Comparison of ENCODE assay signal across 9 cellular contexts in the genomic region with DNA sequence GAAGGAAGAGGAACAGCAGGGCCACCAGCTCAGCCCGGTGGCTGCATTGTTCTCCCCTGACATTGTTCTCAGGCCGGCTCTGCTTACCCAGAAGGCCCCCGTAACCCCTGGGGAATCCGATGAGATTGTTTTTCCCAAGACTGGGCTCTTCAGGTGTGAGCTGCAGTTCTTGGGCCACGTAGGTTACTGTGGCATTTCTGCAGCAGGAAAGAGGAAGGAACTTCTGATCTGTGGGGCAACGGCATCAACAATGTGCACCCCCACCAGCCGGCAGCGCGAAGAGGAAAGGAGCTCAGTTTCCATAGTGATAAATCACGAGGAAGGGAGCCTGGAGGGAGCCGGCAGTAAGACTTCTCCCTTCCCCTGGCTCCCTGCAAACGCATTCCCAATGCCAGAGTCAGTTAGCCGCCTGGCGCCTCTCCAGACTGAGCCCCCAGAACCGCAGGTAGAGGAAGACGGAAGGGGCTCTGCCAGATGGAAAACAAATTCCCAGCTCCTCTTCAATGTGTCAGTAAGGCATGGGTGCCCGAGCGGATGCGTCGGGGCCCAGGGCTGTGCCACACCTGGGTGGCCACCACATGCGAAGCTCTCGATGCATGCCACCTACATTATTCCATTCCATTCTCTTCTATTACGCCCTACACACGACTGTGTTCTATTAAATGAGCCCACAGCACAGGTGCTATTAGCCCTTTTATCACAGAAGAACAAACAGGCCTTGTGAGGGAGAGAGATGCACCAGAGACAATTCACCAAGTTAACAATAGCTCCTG. TPM values are rescaled to one million over a fixed set of nuclear protein-coding genes. Genes with fewer than 3 reads are reported as not detected.
A peak's percentile ranks its signal among the peaks of the same experiment; 100 is the strongest.
DNase-seq lines count a peak whose midpoint lies in the region; ATAC-seq and TF ChIP-seq lines count a peak whose summit lies in the region.
"Had no signal": no experiment of that assay in that cellular context is flagged by ENCODE, and none has a peak within 500 bp of the region (broad histone marks: within the 10 kb centered on the region; RNA-seq: fewer than 3 reads in every experiment).

No MANE protein-coding gene starts in this region.

- H3K9ac ChIP-seq in adipocyte (ENCODE audit: low read length), result peak overlapping the region; percentile 15

- no peaks in the 10 kb centered on the region for H3K27me3 Mint-ChIP-seq in activated naive CD4-positive, alpha-beta T cell treated with anti-CD3 and anti-CD28 coated beads, Interleukin-2, amount 50 U/mL, for 24 hours
- peaks cover 5% of the 10 kb centered on the region for H3K27me3 Mint-ChIP-seq in activated T-helper 1 cell treated with anti-CD3 and anti-CD28 coated beads, Interleukin-12 subunit alpha, Interleukin-12 subunit beta, Interleukin-2, Interleukin-4 antibody, amounts not matched to agents 30 ng/mL and 10 ng/mL and 1 ng/mL, durations not matched to agents 14 hours and 24 hours and 36 hours (ENCODE audit: insufficient read depth)

- H3K27ac Mint-ChIP-seq in activated naive CD4-positive, alpha-beta T cell treated with anti-CD3 and anti-CD28 coated beads, Interleukin-2, amount 50 U/mL, for 24 hours, result no peak overlapping the region
- H3K27ac Mint-ChIP-seq in activated naive CD4-positive, alpha-beta T cell treated with anti-CD3 and anti-CD28 coated beads, Interleukin-2, amount 50 U/mL, for 72 hours, result peak overlapping the region in 1 of 2 donors; percentile 33
- no peak overlapping the region for H3K27ac Mint-ChIP-seq in activated T-helper 1 cell treated with anti-CD3 and anti-CD28 coated beads, Interleukin-12 subunit alpha, Interleukin-12 subunit beta, Interleukin-2, Interleukin-4 antibody, amounts not matched to agents 30 ng/mL and 10 ng/mL and 1 ng/mL, durations not matched to agents 14 hours and 24 hours and 36 hours

- WGBS in hepatocyte (ENCODE audit: low lambda C conversion rate, missing lambda C conversion rate), result 37% methylated on average over 24 of the region's 24 CpGs

- H3K79me2 ChIP-seq in hepatocyte, result no peaks in the 10 kb centered on the region

- no peaks in the 10 kb centered on the region for H4K20me1 ChIP-seq in hepatocyte (ENCODE audit: insufficient read depth, poor library complexity, severe bottlenecking)

- H3K27me3 ChIP-seq in adipocyte (replicated peaks; ENCODE audit: control insufficient read depth, insufficient read depth, low read length) (no peaks in the 10 kb centered on the region), hepatocyte (no peaks in the 10 kb centered on the region)

- intact Hi-C loops in activated T-helper 1 cell treated with anti-CD3 and anti-CD28 coated beads, Interleukin-12 subunit alpha, Interleukin-12 subunit beta, Interleukin-2, Interleukin-4 antibody, amounts not matched to agents 30 ng/mL and 10 ng/mL and 1 ng/mL, durations not matched to agents 14 hours and 24 hours and 36 hours (cut with micrococcal nuclease), result no loop called here

- no peak for TF ChIP-seq CTCF in hepatocyte (IDR thresholded peaks at IDR 0.05; ENCODE audit: poor library complexity)

- H3K4me1 Mint-ChIP-seq in activated naive CD4-positive, alpha-beta T cell treated with anti-CD3 and anti-CD28 coated beads, Interleukin-2, amount 50 U/mL, for 24 hours, result peaks cover 14% of the 10 kb centered on the region
- peaks cover 9% of the 10 kb centered on the region for H3K4me1 Mint-ChIP-seq in activated T-helper 1 cell treated with anti-CD3 and anti-CD28 coated beads, Interleukin-12 subunit alpha, Interleukin-12 subunit beta, Interleukin-2, Interleukin-4 antibody, amounts not matched to agents 30 ng/mL and 10 ng/mL and 1 ng/mL, durations not matched to agents 14 hours and 24 hours and 36 hours (ENCODE audit: low read depth)

- peak overlapping the region; percentile 61 for H3K4me2 ChIP-seq in hepatocyte

- H3K36me3 ChIP-seq in adipocyte (ENCODE audit: control insufficient read depth, insufficient read depth, low read length, severe bottlenecking) (no peaks in the 10 kb centered on the region), hepatocyte (replicated peaks; ENCODE audit: insufficient read depth, low read depth) (no peaks in the 10 kb centered on the region)

- peak overlapping the region; percentile 57 for H3K4me3 Mint-ChIP-seq in activated naive CD4-positive, alpha-beta T cell treated with anti-CD3 and anti-CD28 coated beads, Interleukin-2, amount 50 U/mL, for 24 hours
- H3K4me3 Mint-ChIP-seq in activated T-helper 1 cell treated with anti-CD3 and anti-CD28 coated beads, Interleukin-12 subunit alpha, Interleukin-12 subunit beta, Interleukin-2, Interleukin-4 antibody, amounts not matched to agents 30 ng/mL and 10 ng/mL and 1 ng/mL, durations not matched to agents 14 hours and 24 hours and 36 hours, result no peak overlapping the region

- no peak for ATAC-seq in activated naive CD4-positive, alpha-beta T cell treated with anti-CD3 and anti-CD28 coated beads, Interleukin-2, amount 50 U/mL, for 72 hours
- no peak for ATAC-seq in GM18861 (IDR thresholded peaks at IDR 0.05; ENCODE audit: unreplicated experiment)
- ATAC-seq in GM18909 (IDR thresholded peaks at IDR 0.05; ENCODE audit: poor library complexity, unreplicated experiment), result no peak

- H3K4me3 ChIP-seq in adipocyte (ENCODE audit: low read length), result peak overlapping the region; percentile 66
- no peak overlapping the region for H3K4me3 ChIP-seq in hepatocyte

- no peak overlapping the region for H3K27ac ChIP-seq in hepatocyte
- H3K27ac ChIP-seq: VCaP had no signal

- H3K36me3 Mint-ChIP-seq in activated naive CD4-positive, alpha-beta T cell treated with anti-CD3 and anti-CD28 coated beads, Interleukin-2, amount 50 U/mL, for 24 hours, result no peaks in the 10 kb centered on the region
- H3K36me3 Mint-ChIP-seq in activated naive CD4-positive, alpha-beta T cell treated with anti-CD3 and anti-CD28 coated beads, Interleukin-2, amount 50 U/mL, for 72 hours, result no peaks in the 10 kb centered on the region
- H3K36me3 Mint-ChIP-seq in activated T-helper 1 cell treated with anti-CD3 and anti-CD28 coated beads, Interleukin-12 subunit alpha, Interleukin-12 subunit beta, Interleukin-2, Interleukin-4 antibody, amounts not matched to agents 30 ng/mL and 10 ng/mL and 1 ng/mL, durations not matched to agents 14 hours and 24 hours and 36 hours (ENCODE audit: low read depth), result no peaks in the 10 kb centered on the region

- H3K9me3 ChIP-seq in adipocyte (ENCODE audit: control insufficient read depth, low read length) (no peaks in the 10 kb centered on the region), hepatocyte (ENCODE audit: low read depth) (no peaks in the 10 kb centered on the region)

- no peak overlapping the region for H2AFZ ChIP-seq in hepatocyte

- no peaks in the 10 kb centered on the region for H3K9me2 ChIP-seq in hepatocyte (replicated peaks; ENCODE audit: insufficient read depth)

- H3K4me1 ChIP-seq in adipocyte (ENCODE audit: control insufficient read depth, insufficient read depth, low read length), result peaks cover 8% of the 10 kb centered on the region
- peaks cover 9% of the 10 kb centered on the region for H3K4me1 ChIP-seq in hepatocyte (ENCODE audit: insufficient read depth)

- DNase-seq in activated naive CD4-positive, alpha-beta T cell treated with anti-CD3 and anti-CD28 coated beads, Interleukin-2, amount 50 U/mL, for 72 hours (ENCODE audit: low spot score in 2 of 2), result no peak
- DNase-seq in adipocyte (ENCODE audit: low read depth) (no peak), hepatocyte (ENCODE audit: low spot score) (peak; percentile 52), pulmonary artery endothelial cell (ENCODE audit: low read depth, low spot score) (peak; percentile 98)
- DNase-seq in activated T-helper 1 cell treated with anti-CD3 and anti-CD28 coated beads, Interleukin-12 subunit alpha, Interleukin-12 subunit beta, Interleukin-2, Interleukin-4 antibody, amounts not matched to agents 30 ng/mL and 10 ng/mL and 1 ng/mL, durations not matched to agents 14 hours and 24 hours and 36 hours (ENCODE audit: low spot score), result no peak

- H3K9me3 Mint-ChIP-seq in activated naive CD4-positive, alpha-beta T cell treated with anti-CD3 and anti-CD28 coated beads, Interleukin-2, amount 50 U/mL, for 24 hours, result no peaks in the 10 kb centered on the region
- H3K9me3 Mint-ChIP-seq in activated naive CD4-positive, alpha-beta T cell treated with anti-CD3 and anti-CD28 coated beads, Interleukin-2, amount 50 U/mL, for 72 hours, result no peaks in the 10 kb centered on the region
- no peaks in the 10 kb centered on the region for H3K9me3 Mint-ChIP-seq in activated T-helper 1 cell treated with anti-CD3 and anti-CD28 coated beads, Interleukin-12 subunit alpha, Interleukin-12 subunit beta, Interleukin-2, Interleukin-4 antibody, amounts not matched to agents 30 ng/mL and 10 ng/mL and 1 ng/mL, durations not matched to agents 14 hours and 24 hours and 36 hours

RNA-seq across cellular contexts. Expression of a gene that starts 21.5 kb away (rescaled TPM):
- total RNA-seq in activated naive CD4-positive, alpha-beta T cell treated with anti-CD3 and anti-CD28 coated beads, Interleukin-2, amount 50 U/mL, for 72 hours, result 10 to 100 TPM in 1 of 2 donors, 1 to 10 TPM in 1; 6.3 to 21.5 TPM
- total RNA-seq in hepatocyte, result 2.8 and 8.2 TPM in 2 replicates
- polyA plus RNA-seq in hepatocyte, result 1.7 and 2.3 TPM in 2 replicates
- 1,023 and 1,361 TPM in 2 replicates for total RNA-seq in pulmonary artery endothelial cell
- 6.9 and 7.4 TPM in 2 replicates for total RNA-seq in activated T-helper 1 cell treated with anti-CD3 and anti-CD28 coated beads, Interleukin-12 subunit alpha, Interleukin-12 subunit beta, Interleukin-2, Interleukin-4 antibody, amounts not matched to agents 30 ng/mL and 10 ng/mL and 1 ng/mL, durations not matched to agents 14 hours and 24 hours and 36 hours

RNA-seq across cellular contexts. Expression of a gene that starts 36.7 kb away (rescaled TPM):
- total RNA-seq in activated naive CD4-positive, alpha-beta T cell treated with anti-CD3 and anti-CD28 coated beads, Interleukin-2, amount 50 U/mL, for 72 hours, result under 1 TPM in 1 of 2 donors, not detected in 1; 0.64 TPM
- total RNA-seq in hepatocyte (0.47 TPM in 1 of 2 replicates, not detected in the other), pulmonary artery endothelial cell (3.3 and 4.6 TPM in 2 replicates)
- 0.47 and 0.62 TPM in 2 replicates for polyA plus RNA-seq in hepatocyte
- total RNA-seq in activated T-helper 1 cell treated with anti-CD3 and anti-CD28 coated beads, Interleukin-12 subunit alpha, Interleukin-12 subunit beta, Interleukin-2, Interleukin-4 antibody, amounts not matched to agents 30 ng/mL and 10 ng/mL and 1 ng/mL, durations not matched to agents 14 hours and 24 hours and 36 hours, result 0.26 and 0.37 TPM in 2 replicates

Comparison
In these comparisons a context has a peak if more than half of its experiments do, and no peak if none do; other contexts are left out.
1. DNase-seq: peak in hepatocyte (single experiment) and pulmonary artery endothelial cell (single experiment); none in activated naive CD4-positive, alpha-beta T cell treated with anti-CD3 and anti-CD28 coated beads, Interleukin-2, amount 50 U/mL, for 72 hours (0 of 2), adipocyte (single experiment) and activated T-helper 1 cell treated with anti-CD3 and anti-CD28 coated beads, Interleukin-12 subunit alpha, Interleukin-12 subunit beta, Interleukin-2, Interleukin-4 antibody, amounts not matched to agents 30 ng/mL and 10 ng/mL and 1 ng/mL, durations not matched to agents 14 hours and 24 hours and 36 hours (single experiment).
2. RNA of a gene that starts 21.5 kb away (total RNA-seq): 1,023 to 1,361 TPM in pulmonary artery endothelial cell; 6.3 to 21.5 TPM in activated naive CD4-positive, alpha-beta T cell treated with anti-CD3 and anti-CD28 coated beads, Interleukin-2, amount 50 U/mL, for 72 hours, 6.9 to 7.4 TPM in activated T-helper 1 cell treated with anti-CD3 and anti-CD28 coated beads, Interleukin-12 subunit alpha, Interleukin-12 subunit beta, Interleukin-2, Interleukin-4 antibody, amounts not matched to agents 30 ng/mL and 10 ng/mL and 1 ng/mL, durations not matched to agents 14 hours and 24 hours and 36 hours and 2.8 to 8.2 TPM in hepatocyte; every median in the first group is over 10 times any median in the second.